1 cellular context compared by ENCODE assay signal in genomic region chr4:145484240-145484846, GRCh38.
A peak's percentile ranks its signal among the peaks of the same experiment; 100 is the strongest.
TF ChIP-seq lines count a peak whose summit lies in the region.

No MANE protein-coding gene starts in this region.

TF ChIP-seq in HEK293, 187 proteins besides CTCF, POLR2A, EP300 and RAD21 (continued from another document and continues in another):
- no peak for TF ChIP-seq ZNF426 (tag by site-specific recombination; IDR thresholded peaks at IDR 0.05)
- no peak for TF ChIP-seq ZNF785 (tag by site-specific recombination; IDR thresholded peaks at IDR 0.05)
- TF ChIP-seq, protein P1, sequence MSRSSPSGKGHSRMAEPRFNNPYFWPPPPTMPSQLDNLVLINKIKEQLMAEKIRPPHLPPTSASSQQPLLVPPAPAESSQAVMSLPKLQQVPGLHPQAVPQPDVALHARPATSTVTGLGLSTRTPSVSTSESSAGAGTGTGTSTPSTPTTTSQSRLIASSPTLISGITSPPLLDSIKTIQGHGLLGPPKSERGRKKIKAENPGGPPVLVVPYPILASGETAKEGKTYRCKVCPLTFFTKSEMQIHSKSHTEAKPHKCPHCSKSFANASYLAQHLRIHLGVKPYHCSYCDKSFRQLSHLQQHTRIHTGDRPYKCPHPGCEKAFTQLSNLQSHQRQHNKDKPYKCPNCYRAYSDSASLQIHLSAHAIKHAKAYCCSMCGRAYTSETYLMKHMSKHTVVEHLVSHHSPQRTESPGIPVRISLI (tag by site-specific recombination; IDR thresholded peaks at IDR 0.05) = no peak
- TF ChIP-seq WT1 (tag by site-specific recombination; IDR thresholded peaks at IDR 0.05) = peak; percentile 26; the same call in 1 of the 2 replicates
- TF ChIP-seq ZNF391 (tag by site-specific recombination; IDR thresholded peaks at IDR 0.05; ENCODE audit: borderline replicate concordance, low read depth) = peak; percentile 28; the same call in 1 of the 2 replicates
- TF ChIP-seq ZNF341 (tag by site-specific recombination; IDR thresholded peaks at IDR 0.05; ENCODE audit: low read depth) = no peak
- TF ChIP-seq FEZF1 (tag by site-specific recombination; IDR thresholded peaks at IDR 0.05) = peak; percentile 94
- TF ChIP-seq ZNF24 (tag by site-specific recombination; IDR thresholded peaks at IDR 0.05) = peak; percentile 77
- peak; percentile 79; the same call in 1 of the 2 replicates for TF ChIP-seq GLI2 (tag by site-specific recombination; IDR thresholded peaks at IDR 0.05; ENCODE audit: borderline replicate concordance, low read depth)
- TF ChIP-seq ZNF660 (tag by site-specific recombination; IDR thresholded peaks at IDR 0.05) = 0 out of 2 replicates have a peak, but pooled peaks have one; percentile 43
- TF ChIP-seq, protein P2, sequence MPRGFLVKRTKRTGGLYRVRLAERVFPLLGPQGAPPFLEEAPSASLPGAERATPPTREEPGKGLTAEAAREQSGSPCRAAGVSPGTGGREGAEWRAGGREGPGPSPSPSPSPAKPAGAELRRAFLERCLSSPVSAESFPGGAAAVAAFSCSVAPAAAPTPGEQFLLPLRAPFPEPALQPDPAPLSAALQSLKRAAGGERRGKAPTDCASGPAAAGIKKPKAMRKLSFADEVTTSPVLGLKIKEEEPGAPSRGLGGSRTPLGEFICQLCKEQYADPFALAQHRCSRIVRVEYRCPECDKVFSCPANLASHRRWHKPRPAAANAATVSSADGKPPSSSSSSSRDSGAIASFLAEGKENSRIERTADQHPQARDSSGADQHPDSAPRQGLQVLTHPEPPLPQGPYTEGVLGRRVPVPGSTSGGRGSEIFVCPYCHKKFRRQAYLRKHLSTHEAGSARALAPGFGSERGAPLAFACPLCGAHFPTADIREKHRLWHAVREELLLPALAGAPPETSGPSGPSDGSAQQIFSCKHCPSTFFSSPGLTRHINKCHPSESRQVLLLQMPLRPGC (tag by site-specific recombination; IDR thresholded peaks at IDR 0.05) = peak; percentile 87
- TF ChIP-seq HOXC10 (CRISPR knock-in tag; IDR thresholded peaks at IDR 0.05) = no peak
- peak; percentile 65; the same call in 1 of the 2 replicates for TF ChIP-seq ZNF558 (tag by site-specific recombination; IDR thresholded peaks at IDR 0.05)
- TF ChIP-seq, protein P3, sequence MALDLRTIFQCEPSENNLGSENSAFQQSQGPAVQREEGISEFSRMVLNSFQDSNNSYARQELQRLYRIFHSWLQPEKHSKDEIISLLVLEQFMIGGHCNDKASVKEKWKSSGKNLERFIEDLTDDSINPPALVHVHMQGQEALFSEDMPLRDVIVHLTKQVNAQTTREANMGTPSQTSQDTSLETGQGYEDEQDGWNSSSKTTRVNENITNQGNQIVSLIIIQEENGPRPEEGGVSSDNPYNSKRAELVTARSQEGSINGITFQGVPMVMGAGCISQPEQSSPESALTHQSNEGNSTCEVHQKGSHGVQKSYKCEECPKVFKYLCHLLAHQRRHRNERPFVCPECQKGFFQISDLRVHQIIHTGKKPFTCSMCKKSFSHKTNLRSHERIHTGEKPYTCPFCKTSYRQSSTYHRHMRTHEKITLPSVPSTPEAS (tag by site-specific recombination; IDR thresholded peaks at IDR 0.05) = no peak
- TF ChIP-seq REPIN1 (tag by site-specific recombination; IDR thresholded peaks at IDR 0.05; ENCODE audit: low read depth) = no peak
- no peak for TF ChIP-seq ZNF555 (tag by site-specific recombination; conservative IDR thresholded peaks at IDR 0.05)
- no peak for TF ChIP-seq ZNF510 (tag by site-specific recombination; IDR thresholded peaks at IDR 0.05; ENCODE audit: insufficient replicate concordance)
- no peak for TF ChIP-seq ZNF707 (tag by site-specific recombination; IDR thresholded peaks at IDR 0.05)
- TF ChIP-seq, protein P4, sequence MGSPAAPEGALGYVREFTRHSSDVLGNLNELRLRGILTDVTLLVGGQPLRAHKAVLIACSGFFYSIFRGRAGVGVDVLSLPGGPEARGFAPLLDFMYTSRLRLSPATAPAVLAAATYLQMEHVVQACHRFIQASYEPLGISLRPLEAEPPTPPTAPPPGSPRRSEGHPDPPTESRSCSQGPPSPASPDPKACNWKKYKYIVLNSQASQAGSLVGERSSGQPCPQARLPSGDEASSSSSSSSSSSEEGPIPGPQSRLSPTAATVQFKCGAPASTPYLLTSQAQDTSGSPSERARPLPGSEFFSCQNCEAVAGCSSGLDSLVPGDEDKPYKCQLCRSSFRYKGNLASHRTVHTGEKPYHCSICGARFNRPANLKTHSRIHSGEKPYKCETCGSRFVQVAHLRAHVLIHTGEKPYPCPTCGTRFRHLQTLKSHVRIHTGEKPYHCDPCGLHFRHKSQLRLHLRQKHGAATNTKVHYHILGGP (tag by site-specific recombination; IDR thresholded peaks at IDR 0.05) = no peak
- TF ChIP-seq ZNF629 (tag by site-specific recombination; IDR thresholded peaks at IDR 0.05) = peak; percentile 97
- TF ChIP-seq TRIM28 (IDR thresholded peaks at IDR 0.05; ENCODE audit: borderline replicate concordance, low read length) = peak; percentile 39; the same call in 1 of the 2 replicates
- no peak for TF ChIP-seq ZNF530 (tag by site-specific recombination; IDR thresholded peaks at IDR 0.05; ENCODE audit: low read depth)
- TF ChIP-seq ZFHX2 (tag by site-specific recombination; conservative IDR thresholded peaks at IDR 0.05) = no peak
- TF ChIP-seq, protein P5, sequence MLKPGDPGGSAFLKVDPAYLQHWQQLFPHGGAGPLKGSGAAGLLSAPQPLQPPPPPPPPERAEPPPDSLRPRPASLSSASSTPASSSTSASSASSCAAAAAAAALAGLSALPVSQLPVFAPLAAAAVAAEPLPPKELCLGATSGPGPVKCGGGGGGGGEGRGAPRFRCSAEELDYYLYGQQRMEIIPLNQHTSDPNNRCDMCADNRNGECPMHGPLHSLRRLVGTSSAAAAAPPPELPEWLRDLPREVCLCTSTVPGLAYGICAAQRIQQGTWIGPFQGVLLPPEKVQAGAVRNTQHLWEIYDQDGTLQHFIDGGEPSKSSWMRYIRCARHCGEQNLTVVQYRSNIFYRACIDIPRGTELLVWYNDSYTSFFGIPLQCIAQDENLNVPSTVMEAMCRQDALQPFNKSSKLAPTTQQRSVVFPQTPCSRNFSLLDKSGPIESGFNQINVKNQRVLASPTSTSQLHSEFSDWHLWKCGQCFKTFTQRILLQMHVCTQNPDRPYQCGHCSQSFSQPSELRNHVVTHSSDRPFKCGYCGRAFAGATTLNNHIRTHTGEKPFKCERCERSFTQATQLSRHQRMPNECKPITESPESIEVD (tag by site-specific recombination; IDR thresholded peaks at IDR 0.05) = peak; percentile 92
- peak; percentile 89 for TF ChIP-seq IKZF3 (tag by site-specific recombination; IDR thresholded peaks at IDR 0.05)
- no peak for TF ChIP-seq ZFP3 (tag by site-specific recombination; IDR thresholded peaks at IDR 0.05; ENCODE audit: low read depth)
- TF ChIP-seq, protein P6, sequence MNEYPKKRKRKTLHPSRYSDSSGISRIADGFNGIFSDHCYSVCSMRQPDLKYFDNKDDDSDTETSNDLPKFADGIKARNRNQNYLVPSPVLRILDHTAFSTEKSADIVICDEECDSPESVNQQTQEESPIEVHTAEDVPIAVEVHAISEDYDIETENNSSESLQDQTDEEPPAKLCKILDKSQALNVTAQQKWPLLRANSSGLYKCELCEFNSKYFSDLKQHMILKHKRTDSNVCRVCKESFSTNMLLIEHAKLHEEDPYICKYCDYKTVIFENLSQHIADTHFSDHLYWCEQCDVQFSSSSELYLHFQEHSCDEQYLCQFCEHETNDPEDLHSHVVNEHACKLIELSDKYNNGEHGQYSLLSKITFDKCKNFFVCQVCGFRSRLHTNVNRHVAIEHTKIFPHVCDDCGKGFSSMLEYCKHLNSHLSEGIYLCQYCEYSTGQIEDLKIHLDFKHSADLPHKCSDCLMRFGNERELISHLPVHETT (tag by site-specific recombination; IDR thresholded peaks at IDR 0.05) = peak; percentile 66
- no peak for TF ChIP-seq ZNF114 (tag by site-specific recombination; IDR thresholded peaks at IDR 0.05)
- no peak for TF ChIP-seq ZNF544 (tag by site-specific recombination; IDR thresholded peaks at IDR 0.05)
- TF ChIP-seq ZBTB21 (tag by site-specific recombination; IDR thresholded peaks at IDR 0.05) = peak; percentile 83
- TF ChIP-seq ZIC2 (tag by site-specific recombination; IDR thresholded peaks at IDR 0.05) = no peak
- TF ChIP-seq HOXD13 (CRISPR knock-in tag; IDR thresholded peaks at IDR 0.05; ENCODE audit: borderline replicate concordance) = no peak
- TF ChIP-seq ZNF623 (tag by site-specific recombination; IDR thresholded peaks at IDR 0.05) = no peak
- TF ChIP-seq ZXDB (tag by site-specific recombination; IDR thresholded peaks at IDR 0.05) = peak; percentile 68
- TF ChIP-seq, protein P7, sequence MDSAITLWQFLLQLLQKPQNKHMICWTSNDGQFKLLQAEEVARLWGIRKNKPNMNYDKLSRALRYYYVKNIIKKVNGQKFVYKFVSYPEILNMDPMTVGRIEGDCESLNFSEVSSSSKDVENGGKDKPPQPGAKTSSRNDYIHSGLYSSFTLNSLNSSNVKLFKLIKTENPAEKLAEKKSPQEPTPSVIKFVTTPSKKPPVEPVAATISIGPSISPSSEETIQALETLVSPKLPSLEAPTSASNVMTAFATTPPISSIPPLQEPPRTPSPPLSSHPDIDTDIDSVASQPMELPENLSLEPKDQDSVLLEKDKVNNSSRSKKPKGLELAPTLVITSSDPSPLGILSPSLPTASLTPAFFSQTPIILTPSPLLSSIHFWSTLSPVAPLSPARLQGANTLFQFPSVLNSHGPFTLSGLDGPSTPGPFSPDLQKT (IDR thresholded peaks at IDR 0.05; ENCODE audit: borderline replicate concordance, low read depth, low read length) = no peak
- no peak for TF ChIP-seq ZNF701 (tag by site-specific recombination; IDR thresholded peaks at IDR 0.05)
- peak; percentile 76 for TF ChIP-seq ZNF2 (tag by site-specific recombination; IDR thresholded peaks at IDR 0.05)
- no peak for TF ChIP-seq ZNF133 (tag by site-specific recombination; IDR thresholded peaks at IDR 0.05)
- TF ChIP-seq ZBTB20 (tag by site-specific recombination; IDR thresholded peaks at IDR 0.05) = peak; percentile 45; the same call in 1 of the 2 replicates
- no peak for TF ChIP-seq BCL11B (tag by site-specific recombination; IDR thresholded peaks at IDR 0.05; ENCODE audit: low read depth)
- no peak for TF ChIP-seq GLI4 (tag by site-specific recombination; IDR thresholded peaks at IDR 0.05)
- TF ChIP-seq ZNF658 (tag by site-specific recombination; IDR thresholded peaks at IDR 0.05) = no peak
- TF ChIP-seq ZNF132 (tag by site-specific recombination; IDR thresholded peaks at IDR 0.05; ENCODE audit: borderline replicate concordance) = no peak
- no peak for TF ChIP-seq ZNF571 (tag by site-specific recombination; IDR thresholded peaks at IDR 0.05)
- no peak for TF ChIP-seq ZNF354C (tag by site-specific recombination; IDR thresholded peaks at IDR 0.05; ENCODE audit: borderline replicate concordance, low read depth)
- no peak for TF ChIP-seq ZNF549 (tag by site-specific recombination; IDR thresholded peaks at IDR 0.05)
- no peak for TF ChIP-seq ZBTB6 (tag by site-specific recombination; IDR thresholded peaks at IDR 0.05)
- no peak for TF ChIP-seq ZNF223 (tag by site-specific recombination; IDR thresholded peaks at IDR 0.05)
- TF ChIP-seq ZNF16 (tag by site-specific recombination; IDR thresholded peaks at IDR 0.05; ENCODE audit: low read depth) = no peak
- TF ChIP-seq ZNF768 (tag by site-specific recombination; IDR thresholded peaks at IDR 0.05) = no peak
- no peak for TF ChIP-seq REST (tag by site-specific recombination; IDR thresholded peaks at IDR 0.05)
- TF ChIP-seq ZBTB7A (tag by site-specific recombination; IDR thresholded peaks at IDR 0.05; ENCODE audit: low read depth) = no peak
- TF ChIP-seq BCL11A (tag by site-specific recombination; IDR thresholded peaks at IDR 0.05; ENCODE audit: low read depth) = no peak
- TF ChIP-seq ZNF664 (tag by site-specific recombination; IDR thresholded peaks at IDR 0.05) = 0 out of 2 replicates have a peak, but pooled peaks have one; percentile 21
- TF ChIP-seq, protein P8, sequence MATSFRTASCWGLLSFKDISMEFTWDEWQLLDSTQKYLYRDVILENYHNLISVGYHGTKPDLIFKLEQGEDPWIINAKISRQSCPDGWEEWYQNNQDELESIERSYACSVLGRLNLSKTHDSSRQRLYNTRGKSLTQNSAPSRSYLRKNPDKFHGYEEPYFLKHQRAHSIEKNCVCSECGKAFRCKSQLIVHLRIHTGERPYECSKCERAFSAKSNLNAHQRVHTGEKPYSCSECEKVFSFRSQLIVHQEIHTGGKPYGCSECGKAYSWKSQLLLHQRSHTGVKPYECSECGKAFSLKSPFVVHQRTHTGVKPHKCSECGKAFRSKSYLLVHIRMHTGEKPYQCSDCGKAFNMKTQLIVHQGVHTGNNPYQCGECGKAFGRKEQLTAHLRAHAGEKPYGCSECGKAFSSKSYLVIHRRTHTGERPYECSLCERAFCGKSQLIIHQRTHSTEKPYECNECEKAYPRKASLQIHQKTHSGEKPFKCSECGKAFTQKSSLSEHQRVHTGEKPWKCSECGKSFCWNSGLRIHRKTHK (tag by site-specific recombination; IDR thresholded peaks at IDR 0.05) = no peak
- TF ChIP-seq ZNF112 (tag by site-specific recombination; IDR thresholded peaks at IDR 0.05) = no peak
